In the genomic region with DNA sequence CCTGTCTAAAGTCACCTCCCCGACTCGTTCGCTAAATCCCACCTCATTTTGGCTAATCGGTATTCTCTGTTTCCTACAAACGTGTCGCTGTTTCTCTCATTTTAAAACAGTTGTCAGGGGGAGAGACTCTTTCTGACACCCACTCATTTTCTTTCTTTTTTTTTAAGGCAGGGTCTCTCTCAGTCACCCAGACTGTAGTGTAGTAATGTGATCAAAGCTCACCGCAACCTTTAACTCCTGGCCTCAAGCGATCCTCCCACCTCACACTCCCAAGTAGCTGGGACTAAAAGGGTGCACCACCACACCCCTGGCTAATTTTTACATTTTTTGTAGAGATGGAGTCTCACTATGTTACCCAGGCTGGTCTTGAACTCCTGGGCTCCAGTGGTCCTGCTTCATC, we compare ENCODE assay signal across 20 cellular contexts. TPM values are rescaled to one million over a fixed set of nuclear protein-coding genes. Genes with fewer than 3 reads are reported as not detected.
DNase-seq lines count a peak whose midpoint lies in the region; ATAC-seq lines count a peak whose summit lies in the region.
"Had no signal": no experiment of that assay in that cellular context is flagged by ENCODE, and none has a peak within 500 bp of the region (broad histone marks: within the 10 kb centered on the region; RNA-seq: fewer than 3 reads in every experiment).

No MANE protein-coding gene starts in this region.

- DNase-seq in activated T-cell treated with anti-CD3 and anti-CD28 coated beads, Interleukin-2, amount 50 U/mL, for 72 hours, result no peak
- DNase-seq in activated T-cell treated with anti-CD3 and anti-CD28 coated beads, Interleukin-2, amount 50 U/mL, for 48 hours, result no peak
- no peak for DNase-seq in activated T-helper 1 cell treated with anti-CD3 and anti-CD28 coated beads, Interleukin-12 subunit alpha, Interleukin-12 subunit beta, Interleukin-2, Interleukin-4 antibody, amounts not matched to agents 30 ng/mL and 10 ng/mL and 1 ng/mL, durations not matched to agents 14 hours and 24 hours and 36 hours (ENCODE audit: low spot score)
- DNase-seq in effector memory CD8-positive, alpha-beta T cell, result no peak
- DNase-seq in activated gamma-delta T cell (lab: John Stamatoyannopoulos, UW) (no peak), NCI-H446 (lab: John Stamatoyannopoulos, UW) (no peak)
- DNase-seq: CD8-positive, alpha-beta memory T cell; DMS53; EL; KBM-7; NCI-H1105 treated with DMSO at 0.1 percent for 48 hours; NCI-H1694; NCI-H2081 treated with DMSO at 0.1 percent for 48 hours; NCI-H510A; NCI-H748 treated with DMSO at 0.1 percent for 48 hours; NK-92 treated with Interleukin-12 subunit alpha and Interleukin-12 subunit beta, amount 100 ng/mL, for 24 hours; Peyer's patch had no signal

- intact Hi-C loops in activated T-helper 1 cell treated with anti-CD3 and anti-CD28 coated beads, Interleukin-12 subunit alpha, Interleukin-12 subunit beta, Interleukin-2, Interleukin-4 antibody, amounts not matched to agents 30 ng/mL and 10 ng/mL and 1 ng/mL, durations not matched to agents 14 hours and 24 hours and 36 hours (cut with micrococcal nuclease), result no loop called here

- no peaks in the 10 kb centered on the region for H3K9me3 Mint-ChIP-seq in activated T-cell treated with anti-CD3 and anti-CD28 coated beads, Interleukin-2, amount 50 U/mL, for 72 hours
- H3K9me3 Mint-ChIP-seq in activated T-helper 1 cell treated with anti-CD3 and anti-CD28 coated beads, Interleukin-12 subunit alpha, Interleukin-12 subunit beta, Interleukin-2, Interleukin-4 antibody, amounts not matched to agents 30 ng/mL and 10 ng/mL and 1 ng/mL, durations not matched to agents 14 hours and 24 hours and 36 hours, result no peaks in the 10 kb centered on the region
- no peaks in the 10 kb centered on the region for H3K9me3 Mint-ChIP-seq in effector memory CD8-positive, alpha-beta T cell
- no peaks in the 10 kb centered on the region for H3K9me3 Mint-ChIP-seq in stimulated activated naive CD8-positive, alpha-beta T cell treated with anti-CD3 and anti-CD28 coated beads, Interleukin-15, Interleukin-2, amounts not matched to agents 100 ng/mL and 50 ng/mL, for 24 hours
- H3K9me3 Mint-ChIP-seq: CD8-positive, alpha-beta memory T cell had no signal

- H3K27ac Mint-ChIP-seq in activated T-cell treated with anti-CD3 and anti-CD28 coated beads, Interleukin-2, amount 50 U/mL, for 72 hours, result peak overlapping the region; percentile 2
- peak overlapping the region; percentile 47 for H3K27ac Mint-ChIP-seq in activated T-helper 1 cell treated with anti-CD3 and anti-CD28 coated beads, Interleukin-12 subunit alpha, Interleukin-12 subunit beta, Interleukin-2, Interleukin-4 antibody, amounts not matched to agents 30 ng/mL and 10 ng/mL and 1 ng/mL, durations not matched to agents 14 hours and 24 hours and 36 hours
- peak overlapping the region; percentile 15 to 71 for H3K27ac Mint-ChIP-seq in effector memory CD8-positive, alpha-beta T cell
- peak overlapping the region; percentile 62 for H3K27ac Mint-ChIP-seq in stimulated activated naive CD8-positive, alpha-beta T cell treated with anti-CD3 and anti-CD28 coated beads, Interleukin-15, Interleukin-2, amounts not matched to agents 100 ng/mL and 50 ng/mL, for 24 hours

- ATAC-seq in activated T-cell treated with anti-CD3 and anti-CD28 coated beads, Interleukin-2, amount 50 U/mL, for 72 hours (replicated peaks in 1 of 2), result no peak
- no peak for ATAC-seq in effector memory CD8-positive, alpha-beta T cell (replicated peaks)
- ATAC-seq in GM19397 (IDR thresholded peaks at IDR 0.05; ENCODE audit: unreplicated experiment), result no peak
- ATAC-seq: GM12878 had no signal

- no peak overlapping the region for H3K4me3 Mint-ChIP-seq in activated T-cell treated with anti-CD3 and anti-CD28 coated beads, Interleukin-2, amount 50 U/mL, for 72 hours
- no peak overlapping the region for H3K4me3 Mint-ChIP-seq in activated T-helper 1 cell treated with anti-CD3 and anti-CD28 coated beads, Interleukin-12 subunit alpha, Interleukin-12 subunit beta, Interleukin-2, Interleukin-4 antibody, amounts not matched to agents 30 ng/mL and 10 ng/mL and 1 ng/mL, durations not matched to agents 14 hours and 24 hours and 36 hours
- peak overlapping the region in 1 of 2 donors; percentile 9 for H3K4me3 Mint-ChIP-seq in effector memory CD8-positive, alpha-beta T cell
- no peak overlapping the region for H3K4me3 Mint-ChIP-seq in stimulated activated naive CD8-positive, alpha-beta T cell treated with anti-CD3 and anti-CD28 coated beads, Interleukin-15, Interleukin-2, amounts not matched to agents 100 ng/mL and 50 ng/mL, for 24 hours

- peaks cover 0 to 4% of the 10 kb centered on the region in 2 donors for H3K36me3 Mint-ChIP-seq in activated T-cell treated with anti-CD3 and anti-CD28 coated beads, Interleukin-2, amount 50 U/mL, for 72 hours (ENCODE audit: insufficient read depth in 2 of 2)
- peaks cover 3% of the 10 kb centered on the region for H3K36me3 Mint-ChIP-seq in activated T-helper 1 cell treated with anti-CD3 and anti-CD28 coated beads, Interleukin-12 subunit alpha, Interleukin-12 subunit beta, Interleukin-2, Interleukin-4 antibody, amounts not matched to agents 30 ng/mL and 10 ng/mL and 1 ng/mL, durations not matched to agents 14 hours and 24 hours and 36 hours (ENCODE audit: low read depth)
- H3K36me3 Mint-ChIP-seq in effector memory CD8-positive, alpha-beta T cell (ENCODE audit: insufficient read depth), result peaks cover 21% of the 10 kb centered on the region
- peaks cover 16% of the 10 kb centered on the region for H3K36me3 Mint-ChIP-seq in stimulated activated naive CD8-positive, alpha-beta T cell treated with anti-CD3 and anti-CD28 coated beads, Interleukin-15, Interleukin-2, amounts not matched to agents 100 ng/mL and 50 ng/mL, for 24 hours (ENCODE audit: low read depth)

- H3K4me1 Mint-ChIP-seq in activated T-cell treated with anti-CD3 and anti-CD28 coated beads, Interleukin-2, amount 50 U/mL, for 72 hours (ENCODE audit: low read depth), result peaks cover 54% of the 10 kb centered on the region
- H3K4me1 Mint-ChIP-seq in activated T-helper 1 cell treated with anti-CD3 and anti-CD28 coated beads, Interleukin-12 subunit alpha, Interleukin-12 subunit beta, Interleukin-2, Interleukin-4 antibody, amounts not matched to agents 30 ng/mL and 10 ng/mL and 1 ng/mL, durations not matched to agents 14 hours and 24 hours and 36 hours (ENCODE audit: low read depth), result peaks cover 8% of the 10 kb centered on the region
- peaks cover 39 to 53% of the 10 kb centered on the region in 2 donors for H3K4me1 Mint-ChIP-seq in effector memory CD8-positive, alpha-beta T cell (ENCODE audit: low read depth in 2 of 2)
- H3K4me1 Mint-ChIP-seq in stimulated activated naive CD8-positive, alpha-beta T cell treated with anti-CD3 and anti-CD28 coated beads, Interleukin-15, Interleukin-2, amounts not matched to agents 100 ng/mL and 50 ng/mL, for 24 hours (ENCODE audit: low read depth), result peaks cover 46% of the 10 kb centered on the region

- H3K27me3 Mint-ChIP-seq in activated T-cell treated with anti-CD3 and anti-CD28 coated beads, Interleukin-2, amount 50 U/mL, for 72 hours (ENCODE audit: low read depth), result no peaks in the 10 kb centered on the region
- no peaks in the 10 kb centered on the region for H3K27me3 Mint-ChIP-seq in activated T-helper 1 cell treated with anti-CD3 and anti-CD28 coated beads, Interleukin-12 subunit alpha, Interleukin-12 subunit beta, Interleukin-2, Interleukin-4 antibody, amounts not matched to agents 30 ng/mL and 10 ng/mL and 1 ng/mL, durations not matched to agents 14 hours and 24 hours and 36 hours (ENCODE audit: insufficient read depth)
- H3K27me3 Mint-ChIP-seq in effector memory CD8-positive, alpha-beta T cell, result no peaks in the 10 kb centered on the region
- no peaks in the 10 kb centered on the region for H3K27me3 Mint-ChIP-seq in stimulated activated naive CD8-positive, alpha-beta T cell treated with anti-CD3 and anti-CD28 coated beads, Interleukin-15, Interleukin-2, amounts not matched to agents 100 ng/mL and 50 ng/mL, for 24 hours
- H3K27me3 Mint-ChIP-seq: CD8-positive, alpha-beta memory T cell had no signal

RNA-seq across cellular contexts. Expression of a gene that starts 19.1 kb away (rescaled TPM):
- 10 to 100 TPM; 23.8 to 29.9 TPM for total RNA-seq in activated T-cell treated with anti-CD3 and anti-CD28 coated beads, Interleukin-2, amount 50 U/mL, for 72 hours
- 33.9 and 34.2 TPM in 2 replicates for total RNA-seq in activated T-helper 1 cell treated with anti-CD3 and anti-CD28 coated beads, Interleukin-12 subunit alpha, Interleukin-12 subunit beta, Interleukin-2, Interleukin-4 antibody, amounts not matched to agents 30 ng/mL and 10 ng/mL and 1 ng/mL, durations not matched to agents 14 hours and 24 hours and 36 hours

Comparison
In these comparisons a context has a peak if more than half of its experiments do, and no peak if none do; other contexts are left out.
1. H3K27ac Mint-ChIP-seq: peak in every context shown above with its lines; median percentile 62 in stimulated activated naive CD8-positive, alpha-beta T cell treated with anti-CD3 and anti-CD28 coated beads, Interleukin-15, Interleukin-2, amounts not matched to agents 100 ng/mL and 50 ng/mL, for 24 hours; 47 in activated T-helper 1 cell treated with anti-CD3 and anti-CD28 coated beads, Interleukin-12 subunit alpha, Interleukin-12 subunit beta, Interleukin-2, Interleukin-4 antibody, amounts not matched to agents 30 ng/mL and 10 ng/mL and 1 ng/mL, durations not matched to agents 14 hours and 24 hours and 36 hours; 43 in effector memory CD8-positive, alpha-beta T cell; 2 in activated T-cell treated with anti-CD3 and anti-CD28 coated beads, Interleukin-2, amount 50 U/mL, for 72 hours.